Comparison of ENCODE assay signal across 19 cellular contexts in the genomic region with DNA sequence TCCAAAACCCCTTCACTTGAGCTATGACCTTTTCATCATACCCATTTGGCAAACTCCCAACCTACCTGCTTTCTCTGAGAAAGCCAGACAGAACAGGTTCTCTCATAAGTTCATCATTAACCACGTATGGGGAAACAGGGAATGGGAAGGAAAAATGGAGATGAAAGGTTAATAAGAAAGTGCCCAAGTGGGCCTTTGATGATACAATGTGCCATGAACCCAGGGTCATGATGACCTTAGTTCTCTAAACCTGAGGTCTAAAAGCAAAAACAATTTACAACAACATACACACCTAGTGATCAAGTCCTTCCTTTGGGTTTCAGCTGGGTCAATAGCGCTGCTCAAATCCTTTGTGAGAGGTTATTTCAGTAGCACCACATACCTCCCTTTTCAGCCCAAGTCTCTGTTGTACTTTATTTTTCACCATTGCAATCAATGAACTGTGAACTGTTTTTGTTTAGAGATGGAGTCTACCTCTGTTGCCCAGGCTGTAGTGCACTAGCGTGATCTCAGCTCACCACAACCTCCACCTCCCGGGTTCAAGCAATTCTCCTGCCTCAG. TPM values are rescaled to one million over a fixed set of nuclear protein-coding genes. Genes with fewer than 3 reads are reported as not detected.
"Had no signal": no experiment of that assay in that cellular context is flagged by ENCODE, and none has a peak within 500 bp of the region (broad histone marks: within the 10 kb centered on the region; RNA-seq: fewer than 3 reads in every experiment).

No MANE protein-coding gene starts in this region.

- H3K4me1 Mint-ChIP-seq: neural progenitor cell had no signal

- H3K9me3 ChIP-seq: adrenal gland, right atrium auricular region had no signal

- H3K4me3 ChIP-seq: adrenal gland, neural progenitor cell, right atrium auricular region had no signal

- DNase-seq: activated CD4-positive, alpha-beta T cell treated with anti-CD3 and anti-CD28 coated beads for 4 hours; activated CD8-positive, alpha-beta memory T cell treated with anti-CD3 and anti-CD28 coated beads for 24 hours; activated naive CD4-positive, alpha-beta T cell treated with anti-CD3 and anti-CD28 coated beads for 36 hours; adrenal gland; caudate nucleus; cortex of kidney; effector CD8-positive, alpha-beta T cell; hypothalamus; left cardiac atrium; mesenchymal stem cell; posterior cingulate gyrus; stimulated activated CD4-positive, alpha-beta T cell treated with anti-CD3 and anti-CD28 coated beads, Interleukin-2, amount 100 ng/mL, for 24 hours; stimulated activated naive CD4-positive, alpha-beta T cell; substantia nigra; T1000; trophoblast cell had no signal

- H3K4me1 ChIP-seq: adrenal gland, neural progenitor cell, right atrium auricular region had no signal

- H3K27ac ChIP-seq: adrenal gland, neural progenitor cell, right atrium auricular region had no signal

- H3K9ac ChIP-seq: neural progenitor cell had no signal

- H3K27ac Mint-ChIP-seq: activated naive CD4-positive, alpha-beta T cell treated with anti-CD3 and anti-CD28 coated beads for 36 hours; neural progenitor cell had no signal

- H3K27me3 ChIP-seq: adrenal gland, neural progenitor cell, right atrium auricular region had no signal

- H3K9me3 Mint-ChIP-seq: activated naive CD4-positive, alpha-beta T cell treated with anti-CD3 and anti-CD28 coated beads for 36 hours; neural progenitor cell had no signal

- ATAC-seq: left cardiac atrium had no signal

- H3K36me3 ChIP-seq: neural progenitor cell, right atrium auricular region had no signal

- H3K4me3 Mint-ChIP-seq: activated naive CD4-positive, alpha-beta T cell treated with anti-CD3 and anti-CD28 coated beads for 36 hours; neural progenitor cell had no signal

RNA-seq across cellular contexts. Expression of gene ARHGEF15, which starts 36.1 kb away (rescaled TPM):
- total RNA-seq: activated naive CD4-positive, alpha-beta T cell treated with anti-CD3 and anti-CD28 coated beads for 36 hours; SK-MEL-5 had no signal
